Comparison of ENCODE assay signal across 9 cellular contexts in genomic region chr7:7321681-7322080, GRCh38.
A peak's percentile ranks its signal among the peaks of the same experiment; 100 is the strongest.
DNase-seq lines count a peak whose midpoint lies in the region; ATAC-seq and TF ChIP-seq lines count a peak whose summit lies in the region.
"Had no signal": no experiment of that assay in that cellular context is flagged by ENCODE, and none has a peak within 500 bp of the region (broad histone marks: within the 10 kb centered on the region; RNA-seq: fewer than 3 reads in every experiment).

No MANE protein-coding gene starts in this region.

- peak; percentile 93 for DNase-seq in NCI-H345 treated with DMSO at 0.1 percent for 48 hours (lab: John Stamatoyannopoulos, UW; ENCODE audit: unreplicated experiment)
- peak in 2 of 3 donors; percentile 24 to 52 for DNase-seq in right lobe of liver
- no peak for DNase-seq in natural killer cell treated with Interleukin-12 subunit alpha and Interleukin-12 subunit beta and Interleukin-15 and Interleukin-18, amount 100 ng/mL, for 72 hours (ENCODE audit: low spot score)
- DNase-seq in NOMO-1 (lab: John Stamatoyannopoulos, UW; ENCODE audit: unreplicated experiment in 2 of 2), result no peak
- no peak for DNase-seq in activated CD4-positive, CD25-positive, alpha-beta regulatory T cell (lab: John Stamatoyannopoulos, UW)
- no peak for DNase-seq in activated CD8-positive, alpha-beta memory T cell treated with anti-CD3 and anti-CD28 coated beads for 24 hours
- DNase-seq: midbrain had no signal

- no peaks in the 10 kb centered on the region for H3K9me3 Mint-ChIP-seq in natural killer cell treated with Interleukin-12 subunit alpha and Interleukin-12 subunit beta and Interleukin-15 and Interleukin-18, amount 100 ng/mL, for 72 hours

- H3K4me1 ChIP-seq in right lobe of liver, result no peaks in the 10 kb centered on the region

- TF ChIP-seq POLR2A in GM18505 (IDR thresholded peaks at IDR 0.05; ENCODE audit: borderline replicate concordance, extremely low read depth, insufficient read depth, insufficient read length) (no peak), right lobe of liver (IDR thresholded peaks at IDR 0.05) (no peak)

- intact Hi-C loops in right lobe of liver (cut with DNase I), result no loop called here

- H3K27me3 ChIP-seq in right lobe of liver, result no peaks in the 10 kb centered on the region

- H3K4me3 ChIP-seq in right lobe of liver, result no peak overlapping the region

- WGBS in right lobe of liver (ENCODE audit: insufficient coverage, low coverage, low lambda C conversion rate, missing lambda C conversion rate), result 45% methylated on average over 5 of the region's 5 CpGs

- H3K27me3 Mint-ChIP-seq in natural killer cell treated with Interleukin-12 subunit alpha and Interleukin-12 subunit beta and Interleukin-15 and Interleukin-18, amount 100 ng/mL, for 72 hours, result no peaks in the 10 kb centered on the region

- ATAC-seq in GM18505 (IDR thresholded peaks at IDR 0.05; ENCODE audit: unreplicated experiment) (peak; percentile 90), HG02759 (IDR thresholded peaks at IDR 0.05; ENCODE audit: unreplicated experiment) (peak; percentile 92), right lobe of liver (peak; percentile 63 to 90 (median 80))
- no peak for ATAC-seq in natural killer cell treated with Interleukin-12 subunit alpha and Interleukin-12 subunit beta and Interleukin-15 and Interleukin-18, amount 100 ng/mL, for 72 hours

- H3K36me3 ChIP-seq in right lobe of liver, result no peaks in the 10 kb centered on the region

- no peak overlapping the region for H3K4me3 Mint-ChIP-seq in natural killer cell treated with Interleukin-12 subunit alpha and Interleukin-12 subunit beta and Interleukin-15 and Interleukin-18, amount 100 ng/mL, for 72 hours

- H3K36me3 Mint-ChIP-seq in natural killer cell treated with Interleukin-12 subunit alpha and Interleukin-12 subunit beta and Interleukin-15 and Interleukin-18, amount 100 ng/mL, for 72 hours, result no peaks in the 10 kb centered on the region

- no peak overlapping the region for H3K27ac Mint-ChIP-seq in natural killer cell treated with Interleukin-12 subunit alpha and Interleukin-12 subunit beta and Interleukin-15 and Interleukin-18, amount 100 ng/mL, for 72 hours

- H3K27ac ChIP-seq in right lobe of liver, result no peak overlapping the region

- no peaks in the 10 kb centered on the region for H3K4me1 Mint-ChIP-seq in natural killer cell treated with Interleukin-12 subunit alpha and Interleukin-12 subunit beta and Interleukin-15 and Interleukin-18, amount 100 ng/mL, for 72 hours (ENCODE audit: low read depth in 2 of 2)

- no peak for TF ChIP-seq CTCF in right lobe of liver (IDR thresholded peaks at IDR 0.05)

- H3K9me3 ChIP-seq in right lobe of liver, result no peaks in the 10 kb centered on the region

Comparison
In these comparisons a context has a peak if more than half of its experiments do, and no peak if none do; other contexts are left out.
1. ATAC-seq: peak in GM18505 (single experiment), HG02759 (single experiment) and right lobe of liver (4 of 4); none in natural killer cell treated with Interleukin-12 subunit alpha and Interleukin-12 subunit beta and Interleukin-15 and Interleukin-18, amount 100 ng/mL, for 72 hours (0 of 2).
2. DNase-seq: peak in NCI-H345 treated with DMSO at 0.1 percent for 48 hours (single experiment) and right lobe of liver (2 of 3); none in natural killer cell treated with Interleukin-12 subunit alpha and Interleukin-12 subunit beta and Interleukin-15 and Interleukin-18, amount 100 ng/mL, for 72 hours (single experiment), NOMO-1 (0 of 2), activated CD4-positive, CD25-positive, alpha-beta regulatory T cell (0 of 4) and activated CD8-positive, alpha-beta memory T cell treated with anti-CD3 and anti-CD28 coated beads for 24 hours (single experiment).